ENCODE assay signal across 1 cellular context in the genomic region with DNA sequence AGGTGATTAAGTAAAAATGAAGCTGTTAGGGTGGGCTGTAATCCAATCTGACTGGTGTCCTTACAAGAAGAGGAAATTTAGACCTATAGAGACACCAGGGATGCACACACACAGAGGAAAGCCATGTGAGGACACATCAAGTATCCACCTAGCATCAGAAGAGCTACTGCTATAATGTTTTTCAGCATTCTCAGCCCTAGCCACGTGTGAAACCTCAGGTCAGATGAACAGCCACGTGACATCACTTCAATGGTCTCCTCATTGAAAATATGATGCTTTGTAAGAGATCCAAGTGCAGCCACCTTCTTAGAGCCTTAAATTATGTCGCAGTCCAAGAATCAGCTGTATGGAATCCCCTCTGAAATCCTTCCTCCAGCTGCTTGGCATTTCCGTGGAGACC.
A peak's percentile ranks its signal among the peaks of the same experiment; 100 is the strongest.
TF ChIP-seq lines count a peak whose summit lies in the region.

No MANE protein-coding gene starts in this region.

TF ChIP-seq in HepG2, 621 proteins besides CTCF, POLR2A, EP300 and RAD21:
- TF ChIP-seq, protein P1, sequence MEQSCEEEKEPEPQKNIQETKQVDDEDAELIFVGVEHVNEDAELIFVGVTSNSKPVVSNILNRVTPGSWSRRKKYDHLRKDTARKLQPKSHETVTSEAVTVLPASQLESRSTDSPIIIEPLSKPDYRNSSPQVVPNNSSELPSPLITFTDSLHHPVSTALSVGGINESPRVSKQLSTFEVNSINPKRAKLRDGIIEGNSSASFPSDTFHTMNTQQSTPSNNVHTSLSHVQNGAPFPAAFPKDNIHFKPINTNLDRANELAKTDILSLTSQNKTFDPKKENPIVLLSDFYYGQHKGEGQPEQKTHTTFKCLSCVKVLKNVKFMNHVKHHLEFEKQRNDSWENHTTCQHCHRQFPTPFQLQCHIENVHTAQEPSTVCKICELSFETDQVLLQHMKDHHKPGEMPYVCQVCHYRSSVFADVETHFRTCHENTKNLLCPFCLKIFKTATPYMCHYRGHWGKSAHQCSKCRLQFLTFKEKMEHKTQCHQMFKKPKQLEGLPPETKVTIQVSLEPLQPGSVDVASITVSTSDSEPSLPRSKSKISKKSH (CRISPR knock-in tag; IDR thresholded peaks at IDR 0.05; ENCODE audit: borderline replicate concordance): no peak
- TF ChIP-seq EEA1 (CRISPR knock-in tag; IDR thresholded peaks at IDR 0.05; ENCODE audit: borderline replicate concordance): no peak
- TF ChIP-seq MNT (IDR thresholded peaks at IDR 0.05): peak; percentile 98
